ENCODE assay signal across 24 cellular contexts in genomic region chr10:114009281-114009996, GRCh38. TPM values are rescaled to one million over a fixed set of nuclear protein-coding genes. Genes with fewer than 3 reads are reported as not detected.
"Had no signal": no experiment of that assay in that cellular context is flagged by ENCODE, and none has a peak within 500 bp of the region (broad histone marks: within the 10 kb centered on the region; RNA-seq: fewer than 3 reads in every experiment).

No MANE protein-coding gene starts in this region.

- ATAC-seq: activated CD8-positive, alpha-beta T cell treated with anti-CD3 and anti-CD28 coated beads for 36 hours; body of pancreas; right cardiac atrium; WTC11 had no signal

- H3K4me3 ChIP-seq: body of pancreas, colonic mucosa, esophagus muscularis mucosa, prostate gland, smooth muscle cell, transverse colon had no signal

- H3K9me3 ChIP-seq: body of pancreas, colonic mucosa, esophagus muscularis mucosa, prostate gland, transverse colon had no signal

- H3K27ac ChIP-seq: body of pancreas, colonic mucosa, esophagus muscularis mucosa, prostate gland, transverse colon had no signal

- H3K4me1 Mint-ChIP-seq: activated naive CD8-positive, alpha-beta T cell treated with anti-CD3 and anti-CD28 coated beads for 36 hours; WTC11 had no signal

- H3K4me2 ChIP-seq: smooth muscle cell had no signal

- H3K36me3 ChIP-seq: colonic mucosa, esophagus muscularis mucosa, prostate gland, transverse colon had no signal

- H3K27ac Mint-ChIP-seq: activated CD8-positive, alpha-beta T cell treated with anti-CD3 and anti-CD28 coated beads for 36 hours; activated naive CD8-positive, alpha-beta T cell treated with anti-CD3 and anti-CD28 coated beads for 36 hours; WTC11 had no signal

- H3K27me3 ChIP-seq: body of pancreas, colonic mucosa, esophagus muscularis mucosa, transverse colon had no signal

- H3K4me3 Mint-ChIP-seq: activated CD8-positive, alpha-beta T cell treated with anti-CD3 and anti-CD28 coated beads for 36 hours; activated naive CD8-positive, alpha-beta T cell treated with anti-CD3 and anti-CD28 coated beads for 36 hours; WTC11 had no signal

- H3K4me1 ChIP-seq: body of pancreas, colonic mucosa, esophagus muscularis mucosa, prostate gland, transverse colon had no signal

- H3K9me3 Mint-ChIP-seq: activated CD8-positive, alpha-beta T cell treated with anti-CD3 and anti-CD28 coated beads for 36 hours; activated naive CD8-positive, alpha-beta T cell treated with anti-CD3 and anti-CD28 coated beads for 36 hours had no signal

- DNase-seq: activated CD4-positive, alpha-beta T cell treated with anti-CD3 and anti-CD28 coated beads for 4 hours; activated CD8-positive, alpha-beta memory T cell treated with anti-CD3 and anti-CD28 coated beads, Interleukin-2, amount 50 U/mL, for 4 hours; activated CD8-positive, alpha-beta T cell treated with anti-CD3 and anti-CD28 coated beads for 36 hours; activated gamma-delta T cell; activated naive CD8-positive, alpha-beta T cell treated with anti-CD3 and anti-CD28 coated beads for 36 hours; activated T-cell treated with anti-CD3 and anti-CD28 coated beads, Interleukin-2, amount 50 U/mL, for 48 hours; amygdala; body of pancreas; caudate nucleus; colonic mucosa; glutamatergic neuron; hypothalamus; mesendoderm; right cardiac atrium; stimulated activated CD4-positive, alpha-beta T cell treated with anti-CD3 and anti-CD28 coated beads, Interleukin-4, amount 100 ng/mL, for 4 hours; stimulated activated CD8-positive, alpha-beta memory T cell treated with anti-CD3 and anti-CD28 coated beads, Interleukin-4, amount 100 ng/mL, for 48 hours; stimulated activated naive CD4-positive, alpha-beta T cell treated with Interleukin-2 at 50 U/mL for 16 hours; substantia nigra; transverse colon had no signal

- H3K36me3 Mint-ChIP-seq: activated naive CD8-positive, alpha-beta T cell treated with anti-CD3 and anti-CD28 coated beads for 36 hours; WTC11 had no signal

RNA-seq across cellular contexts. Expression of gene ADRB1, which starts 34.2 kb away (rescaled TPM):
- total RNA-seq: osteoblast, smooth muscle cell had no signal
